Comparison of ENCODE assay signal across 1 cellular context in genomic region chr18:36311026-36311570, GRCh38.
TF ChIP-seq lines count a peak whose summit lies in the region.

No MANE protein-coding gene starts in this region.

TF ChIP-seq in H1, 55 proteins besides CTCF, POLR2A, EP300 and RAD21 (continued from another document):
- TF ChIP-seq, protein P1, sequence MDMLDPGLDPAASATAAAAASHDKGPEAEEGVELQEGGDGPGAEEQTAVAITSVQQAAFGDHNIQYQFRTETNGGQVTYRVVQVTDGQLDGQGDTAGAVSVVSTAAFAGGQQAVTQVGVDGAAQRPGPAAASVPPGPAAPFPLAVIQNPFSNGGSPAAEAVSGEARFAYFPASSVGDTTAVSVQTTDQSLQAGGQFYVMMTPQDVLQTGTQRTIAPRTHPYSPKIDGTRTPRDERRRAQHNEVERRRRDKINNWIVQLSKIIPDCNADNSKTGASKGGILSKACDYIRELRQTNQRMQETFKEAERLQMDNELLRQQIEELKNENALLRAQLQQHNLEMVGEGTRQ (IDR thresholded peaks at IDR 0.05; ENCODE audit: low read length), result no peak
- TF ChIP-seq NANOG (IDR thresholded peaks at IDR 0.05; ENCODE audit: insufficient read depth, low read depth, low read length, poor library complexity, severe bottlenecking) (no peak), FOSL1 (IDR thresholded peaks at IDR 0.05; ENCODE audit: insufficient read depth, low read depth, low read length) (no peak), POLR2AphosphoS5 (IDR thresholded peaks at IDR 0.05; ENCODE audit: low read depth, low read length) (no peak), SUZ12 (IDR thresholded peaks at IDR 0.05; ENCODE audit: low read length) (no peak), RXRA (IDR thresholded peaks at IDR 0.05; ENCODE audit: insufficient read depth, low read depth, low read length) (no peak), ATF2 (IDR thresholded peaks at IDR 0.05; ENCODE audit: low read length) (no peak), KDM4A (IDR thresholded peaks at IDR 0.05; ENCODE audit: low read depth, low read length, severe bottlenecking) (no peak), RBBP5 (IDR thresholded peaks at IDR 0.05; ENCODE audit: borderline replicate concordance, low read depth, low read length) (no peak), RNF2 (IDR thresholded peaks at IDR 0.05; ENCODE audit: borderline replicate concordance, low read depth, low read length, missing control alignments, poor library complexity, severe bottlenecking) (no peak), CHD1 (IDR thresholded peaks at IDR 0.05; ENCODE audit: low read depth, low read length) (no peak), ZNF274 (IDR thresholded peaks at IDR 0.05; ENCODE audit: borderline replicate concordance, extremely low read depth, low read length) (no peak), BRCA1 (IDR thresholded peaks at IDR 0.05; ENCODE audit: low read depth, low read length) (no peak), HDAC6 (IDR thresholded peaks at IDR 0.05; ENCODE audit: low read depth, low read length) (no peak), POU5F1 (IDR thresholded peaks at IDR 0.05; ENCODE audit: low read depth, low read length) (no peak)
- TF ChIP-seq, protein P2, sequence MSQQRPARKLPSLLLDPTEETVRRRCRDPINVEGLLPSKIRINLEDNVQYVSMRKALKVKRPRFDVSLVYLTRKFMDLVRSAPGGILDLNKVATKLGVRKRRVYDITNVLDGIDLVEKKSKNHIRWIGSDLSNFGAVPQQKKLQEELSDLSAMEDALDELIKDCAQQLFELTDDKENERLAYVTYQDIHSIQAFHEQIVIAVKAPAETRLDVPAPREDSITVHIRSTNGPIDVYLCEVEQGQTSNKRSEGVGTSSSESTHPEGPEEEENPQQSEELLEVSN (IDR thresholded peaks at IDR 0.05), result no peak
